In genomic region chr14:99566390-99567354, GRCh38 we compare ENCODE assay signal across 1 cellular context.
A peak's percentile ranks its signal among the peaks of the same experiment; 100 is the strongest.
TF ChIP-seq lines count a peak whose summit lies in the region.

No MANE protein-coding gene starts in this region.

TF ChIP-seq in HepG2, 621 proteins besides CTCF, POLR2A, EP300 and RAD21 (continued from another document and continues in another):
- TF ChIP-seq, protein P1, sequence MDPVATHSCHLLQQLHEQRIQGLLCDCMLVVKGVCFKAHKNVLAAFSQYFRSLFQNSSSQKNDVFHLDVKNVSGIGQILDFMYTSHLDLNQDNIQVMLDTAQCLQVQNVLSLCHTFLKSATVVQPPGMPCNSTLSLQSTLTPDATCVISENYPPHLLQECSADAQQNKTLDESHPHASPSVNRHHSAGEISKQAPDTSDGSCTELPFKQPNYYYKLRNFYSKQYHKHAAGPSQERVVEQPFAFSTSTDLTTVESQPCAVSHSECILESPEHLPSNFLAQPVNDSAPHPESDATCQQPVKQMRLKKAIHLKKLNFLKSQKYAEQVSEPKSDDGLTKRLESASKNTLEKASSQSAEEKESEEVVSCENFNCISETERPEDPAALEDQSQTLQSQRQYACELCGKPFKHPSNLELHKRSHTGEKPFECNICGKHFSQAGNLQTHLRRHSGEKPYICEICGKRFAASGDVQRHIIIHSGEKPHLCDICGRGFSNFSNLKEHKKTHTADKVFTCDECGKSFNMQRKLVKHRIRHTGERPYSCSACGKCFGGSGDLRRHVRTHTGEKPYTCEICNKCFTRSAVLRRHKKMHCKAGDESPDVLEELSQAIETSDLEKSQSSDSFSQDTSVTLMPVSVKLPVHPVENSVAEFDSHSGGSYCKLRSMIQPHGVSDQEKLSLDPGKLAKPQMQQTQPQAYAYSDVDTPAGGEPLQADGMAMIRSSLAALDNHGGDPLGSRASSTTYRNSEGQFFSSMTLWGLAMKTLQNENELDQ (CRISPR knock-in tag; IDR thresholded peaks at IDR 0.05; ENCODE audit: borderline replicate concordance): no peak
- TF ChIP-seq CEBPB (IDR thresholded peaks at IDR 0.05; ENCODE audit: borderline replicate concordance, low read depth, low read length): no peak
- no peak for TF ChIP-seq MATR3 (CRISPR knock-in tag; IDR thresholded peaks at IDR 0.05)
- no peak for TF ChIP-seq CREB1 (IDR thresholded peaks at IDR 0.05)
- no peak for TF ChIP-seq CREB1 (CRISPR knock-in tag; IDR thresholded peaks at IDR 0.05)
- no peak for TF ChIP-seq SRF (IDR thresholded peaks at IDR 0.05; ENCODE audit: low read depth, low read length)
- TF ChIP-seq, protein P2, sequence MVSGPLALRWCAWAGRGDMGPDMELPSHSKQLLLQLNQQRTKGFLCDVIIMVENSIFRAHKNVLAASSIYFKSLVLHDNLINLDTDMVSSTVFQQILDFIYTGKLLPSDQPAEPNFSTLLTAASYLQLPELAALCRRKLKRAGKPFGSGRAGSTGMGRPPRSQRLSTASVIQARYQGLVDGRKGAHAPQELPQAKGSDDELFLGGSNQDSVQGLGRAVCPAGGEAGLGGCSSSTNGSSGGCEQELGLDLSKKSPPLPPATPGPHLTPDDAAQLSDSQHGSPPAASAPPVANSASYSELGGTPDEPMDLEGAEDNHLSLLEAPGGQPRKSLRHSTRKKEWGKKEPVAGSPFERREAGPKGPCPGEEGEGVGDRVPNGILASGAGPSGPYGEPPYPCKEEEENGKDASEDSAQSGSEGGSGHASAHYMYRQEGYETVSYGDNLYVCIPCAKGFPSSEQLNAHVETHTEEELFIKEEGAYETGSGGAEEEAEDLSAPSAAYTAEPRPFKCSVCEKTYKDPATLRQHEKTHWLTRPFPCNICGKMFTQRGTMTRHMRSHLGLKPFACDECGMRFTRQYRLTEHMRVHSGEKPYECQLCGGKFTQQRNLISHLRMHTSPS (CRISPR knock-in tag; IDR thresholded peaks at IDR 0.05; ENCODE audit: low read depth): peak; percentile 98
- no peak for TF ChIP-seq U2AF2 (IDR thresholded peaks at IDR 0.05; ENCODE audit: low read depth, low read length)
- TF ChIP-seq SMAD9 (CRISPR knock-in tag; IDR thresholded peaks at IDR 0.05): no peak
- TF ChIP-seq ATF5 (CRISPR knock-in tag; IDR thresholded peaks at IDR 0.05; ENCODE audit: low read depth): no peak
- TF ChIP-seq ZNF687 (CRISPR knock-in tag; IDR thresholded peaks at IDR 0.05): peak; percentile 99
- no peak for TF ChIP-seq ZNF44 (CRISPR knock-in tag; IDR thresholded peaks at IDR 0.05)
- no peak for TF ChIP-seq ATF1 (CRISPR knock-in tag; IDR thresholded peaks at IDR 0.05)
- peak; percentile 74; the same call in 1 of the 2 replicates for TF ChIP-seq ZHX1 (CRISPR knock-in tag; IDR thresholded peaks at IDR 0.05; ENCODE audit: low read depth)
- TF ChIP-seq ZNF839 (CRISPR knock-in tag; IDR thresholded peaks at IDR 0.05; ENCODE audit: borderline replicate concordance): no peak
- TF ChIP-seq ZNF20 (CRISPR knock-in tag; IDR thresholded peaks at IDR 0.05): no peak
- TF ChIP-seq PPARG (CRISPR knock-in tag; conservative IDR thresholded peaks at IDR 0.05): peak; percentile 90
- TF ChIP-seq POGZ (CRISPR knock-in tag; IDR thresholded peaks at IDR 0.05): peak; percentile 60; the same call in 1 of the 2 replicates
- no peak for TF ChIP-seq NR1H2 (CRISPR knock-in tag; IDR thresholded peaks at IDR 0.05; ENCODE audit: borderline replicate concordance, low read depth)
- no peak for TF ChIP-seq ZNF329 (CRISPR knock-in tag; IDR thresholded peaks at IDR 0.05; ENCODE audit: low read depth)
- TF ChIP-seq ZFP90 (CRISPR knock-in tag; IDR thresholded peaks at IDR 0.05; ENCODE audit: borderline replicate concordance): no peak
- TF ChIP-seq STAT5B (CRISPR knock-in tag; IDR thresholded peaks at IDR 0.05): no peak
- TF ChIP-seq, protein P3, sequence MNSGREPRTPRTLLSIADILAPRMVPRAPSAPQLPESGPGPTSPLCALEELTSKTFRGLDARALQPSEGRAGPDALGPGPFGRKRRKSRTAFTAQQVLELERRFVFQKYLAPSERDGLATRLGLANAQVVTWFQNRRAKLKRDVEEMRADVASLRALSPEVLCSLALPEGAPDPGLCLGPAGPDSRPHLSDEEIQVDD (CRISPR knock-in tag; IDR thresholded peaks at IDR 0.05; ENCODE audit: borderline replicate concordance): no peak
- TF ChIP-seq, protein P4, sequence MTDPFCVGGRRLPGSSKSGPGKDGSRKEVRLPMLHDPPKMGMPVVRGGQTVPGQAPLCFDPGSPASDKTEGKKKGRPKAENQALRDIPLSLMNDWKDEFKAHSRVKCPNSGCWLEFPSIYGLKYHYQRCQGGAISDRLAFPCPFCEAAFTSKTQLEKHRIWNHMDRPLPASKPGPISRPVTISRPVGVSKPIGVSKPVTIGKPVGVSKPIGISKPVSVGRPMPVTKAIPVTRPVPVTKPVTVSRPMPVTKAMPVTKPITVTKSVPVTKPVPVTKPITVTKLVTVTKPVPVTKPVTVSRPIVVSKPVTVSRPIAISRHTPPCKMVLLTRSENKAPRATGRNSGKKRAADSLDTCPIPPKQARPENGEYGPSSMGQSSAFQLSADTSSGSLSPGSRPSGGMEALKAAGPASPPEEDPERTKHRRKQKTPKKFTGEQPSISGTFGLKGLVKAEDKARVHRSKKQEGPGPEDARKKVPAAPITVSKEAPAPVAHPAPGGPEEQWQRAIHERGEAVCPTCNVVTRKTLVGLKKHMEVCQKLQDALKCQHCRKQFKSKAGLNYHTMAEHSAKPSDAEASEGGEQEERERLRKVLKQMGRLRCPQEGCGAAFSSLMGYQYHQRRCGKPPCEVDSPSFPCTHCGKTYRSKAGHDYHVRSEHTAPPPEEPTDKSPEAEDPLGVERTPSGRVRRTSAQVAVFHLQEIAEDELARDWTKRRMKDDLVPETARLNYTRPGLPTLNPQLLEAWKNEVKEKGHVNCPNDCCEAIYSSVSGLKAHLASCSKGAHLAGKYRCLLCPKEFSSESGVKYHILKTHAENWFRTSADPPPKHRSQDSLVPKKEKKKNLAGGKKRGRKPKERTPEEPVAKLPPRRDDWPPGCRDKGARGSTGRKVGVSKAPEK (CRISPR knock-in tag; IDR thresholded peaks at IDR 0.05; ENCODE audit: borderline replicate concordance): no peak
- TF ChIP-seq MAZ (IDR thresholded peaks at IDR 0.05; ENCODE audit: borderline replicate concordance, low read depth, low read length): peak; percentile 86; the same call in 1 of the 2 replicates
- TF ChIP-seq MAZ (CRISPR knock-in tag; IDR thresholded peaks at IDR 0.05; ENCODE audit: low read depth): peak; percentile 93
- TF ChIP-seq IRX3 (CRISPR knock-in tag; IDR thresholded peaks at IDR 0.05; ENCODE audit: borderline replicate concordance, low read depth): no peak; the same call in 1 of the 2 replicates
- no peak for TF ChIP-seq NFE2L1 (CRISPR knock-in tag; IDR thresholded peaks at IDR 0.05; ENCODE audit: borderline replicate concordance)
- TF ChIP-seq, protein P5, sequence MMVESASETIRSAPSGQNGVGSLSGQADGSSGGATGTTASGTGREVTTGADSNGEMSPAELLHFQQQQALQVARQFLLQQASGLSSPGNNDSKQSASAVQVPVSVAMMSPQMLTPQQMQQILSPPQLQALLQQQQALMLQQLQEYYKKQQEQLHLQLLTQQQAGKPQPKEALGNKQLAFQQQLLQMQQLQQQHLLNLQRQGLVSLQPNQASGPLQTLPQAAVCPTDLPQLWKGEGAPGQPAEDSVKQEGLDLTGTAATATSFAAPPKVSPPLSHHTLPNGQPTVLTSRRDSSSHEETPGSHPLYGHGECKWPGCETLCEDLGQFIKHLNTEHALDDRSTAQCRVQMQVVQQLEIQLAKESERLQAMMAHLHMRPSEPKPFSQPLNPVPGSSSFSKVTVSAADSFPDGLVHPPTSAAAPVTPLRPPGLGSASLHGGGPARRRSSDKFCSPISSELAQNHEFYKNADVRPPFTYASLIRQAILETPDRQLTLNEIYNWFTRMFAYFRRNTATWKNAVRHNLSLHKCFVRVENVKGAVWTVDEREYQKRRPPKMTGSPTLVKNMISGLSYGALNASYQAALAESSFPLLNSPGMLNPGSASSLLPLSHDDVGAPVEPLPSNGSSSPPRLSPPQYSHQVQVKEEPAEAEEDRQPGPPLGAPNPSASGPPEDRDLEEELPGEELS (CRISPR knock-in tag; IDR thresholded peaks at IDR 0.05): peak; percentile 78
- TF ChIP-seq POLR2AphosphoS2 (IDR thresholded peaks at IDR 0.05; ENCODE audit: low read depth, low read length): no peak
- TF ChIP-seq ZNF263 (CRISPR knock-in tag; IDR thresholded peaks at IDR 0.05): no peak
- no peak for TF ChIP-seq JUND (CRISPR knock-in tag; IDR thresholded peaks at IDR 0.05)
- TF ChIP-seq ZNF569 (CRISPR knock-in tag; IDR thresholded peaks at IDR 0.05; ENCODE audit: borderline replicate concordance): no peak
- no peak for TF ChIP-seq E2F1 (CRISPR knock-in tag; IDR thresholded peaks at IDR 0.05)
- peak; percentile 69; the same call in 1 of the 2 replicates for TF ChIP-seq ZNF281 (CRISPR knock-in tag; IDR thresholded peaks at IDR 0.05; ENCODE audit: borderline replicate concordance)
- no peak for TF ChIP-seq PAWR (CRISPR knock-in tag; IDR thresholded peaks at IDR 0.05; ENCODE audit: borderline replicate concordance)
